Comparison of ENCODE assay signal across 8 cellular contexts in genomic region chr1:43974443-43975248, GRCh38. TPM values are rescaled to one million over a fixed set of nuclear protein-coding genes. Genes with fewer than 3 reads are reported as not detected.
DNase-seq lines count a peak whose midpoint lies in the region; ATAC-seq and TF ChIP-seq lines count a peak whose summit lies in the region.

Gene ATP6V0B, plus strand, starts transcription at chr1:43974960. Its CDS starts 81 bp downstream, at chr1:43975041.

- POLR2A ChIA-PET in BJ (lab: Charles Lee): interaction anchor here (1.4 kb wide), 1 partner anchor 17 kb away, joined by 3 read pairs; the partner anchor contains the start of gene CCDC24

- CTCF ChIA-PET in BJ (lab: Yijun Ruan, JAX): interaction anchor here (0.9 to 2.7 kb wide), 5 partner anchors 29 to 73 kb away, joined by 5 to 9 read pairs (median 7); no protein-coding TSS in a partner anchor

- no peaks in the 10 kb centered on the region for H3K27me3 ChIP-seq in BJ (ENCODE audit: control insufficient read depth, insufficient read depth, low read length)

- TF ChIP-seq CTCF in BJ (IDR thresholded peaks at IDR 0.05; ENCODE audit: insufficient read depth, low read depth, low read length) (no peak; the same call in 1 of the 2 replicates), choroid plexus epithelial cell (conservative IDR thresholded peaks at IDR 0.05; ENCODE audit: low read depth, low read length) (no peak)

- peak within 1 kb of the TSS; percentile 93 for H3K4me3 ChIP-seq in BJ (ENCODE audit: low read depth, low read length)
- peak within 1 kb of the TSS; percentile 97 for H3K4me3 ChIP-seq in choroid plexus epithelial cell (ENCODE audit: low read depth, low read length)

- ATAC-seq in HG03457 (IDR thresholded peaks at IDR 0.05; ENCODE audit: unreplicated experiment): peak; percentile 58

- peak; percentile 50 for DNase-seq in BJ (ENCODE audit: low read depth)
- peak; percentile 96 for DNase-seq in GM19240 (ENCODE audit: insufficient read length, low spot score)
- DNase-seq in NCI-H524 treated with DMSO at 0.1 percent for 48 hours (lab: John Stamatoyannopoulos, UW): peak; percentile 83
- DNase-seq in activated CD4-positive, alpha-beta T cell treated with anti-CD3 and anti-CD28 coated beads for 4 hours: peak; percentile 94
- DNase-seq in choroid plexus epithelial cell (ENCODE audit: low read depth): peak; percentile 95
- DNase-seq in kidney tubule cell (ENCODE audit: low spot score): peak; percentile 94
- DNase-seq in stimulated activated CD4-positive, alpha-beta T cell treated with anti-CD3 and anti-CD28 coated beads, Interleukin-1b, Interleukin-23, amount 100 ng/mL, for 1 hour (ENCODE audit: low read depth in 2 of 2): peak; percentile 75 to 93

- peaks cover 11% of the 10 kb centered on the region for H3K36me3 ChIP-seq in BJ (ENCODE audit: control insufficient read depth, insufficient read depth, low read length)

RNA-seq across cellular contexts. Expression of gene ATP6V0B, which starts in this region (rescaled TPM):
- 135 and 186 TPM in 2 replicates for polyA plus RNA-seq in BJ (2011; rRNA removed)
- 53.8 and 80.8 TPM in 2 replicates for polyA minus RNA-seq in BJ (2011; rRNA and poly(A)+ RNA removed)

Comparison
In these comparisons a context has a peak if more than half of its experiments do, and no peak if none do; other contexts are left out.
1. Peak in every context shown above with its lines: DNase-seq, ATAC-seq and H3K4me3 ChIP-seq.